ENCODE assay signal across 24 cellular contexts in genomic region chr2:73267008-73267407, GRCh38. TPM values are rescaled to one million over a fixed set of nuclear protein-coding genes. Genes with fewer than 3 reads are reported as not detected.
DNase-seq lines count a peak whose midpoint lies in the region; ATAC-seq, FAIRE-seq and TF ChIP-seq lines count a peak whose summit lies in the region.
"Had no signal": no experiment of that assay in that cellular context is flagged by ENCODE, and none has a peak within 500 bp of the region (broad histone marks: within the 10 kb centered on the region; RNA-seq: fewer than 3 reads in every experiment).

No MANE protein-coding gene starts in this region.

- dilution Hi-C loops in IMR-90 (cut with HindIII; ENCODE audit: low sequenced_read_pairs, unreplicated experiment) = no loop called here

- H3K27ac Mint-ChIP-seq in glutamatergic neuron (ENCODE audit: unreplicated experiment) = no peak overlapping the region
- H3K27ac Mint-ChIP-seq in type B pancreatic cell = peak overlapping the region; percentile 1
- H3K27ac Mint-ChIP-seq in activated CD4-positive, alpha-beta T cell treated with anti-CD3 and anti-CD28 coated beads for 36 hours = no peak overlapping the region
- H3K27ac Mint-ChIP-seq: H9 had no signal

- H2BK120ac ChIP-seq in IMR-90 (ENCODE audit: low read depth, low read length) = no peak overlapping the region

- TF ChIP-seq CTCF in IMR-90 (conservative IDR thresholded peaks at IDR 0.05; ENCODE audit: low read depth, low read length) = no peak
- TF ChIP-seq CTCF in glutamatergic neuron (IDR thresholded peaks at IDR 0.05; ENCODE audit: partially characterized antibody, unreplicated experiment) = no peak
- TF ChIP-seq CTCF in type B pancreatic cell (conservative IDR thresholded peaks at IDR 0.05) = no peak

- intact Hi-C loops in IMR-90 (cut with micrococcal nuclease) = no loop called here
- intact Hi-C loops in activated CD4-positive, alpha-beta T cell treated with anti-CD3 and anti-CD28 coated beads for 36 hours (cut with DNase I, micrococcal nuclease) = no loop called here

- peak; percentile 75 for FAIRE-seq in GM12891 (lab: Jason Lieb, UNC)

- H3K23ac ChIP-seq in IMR-90 (ENCODE audit: low read depth, low read length) = peak overlapping the region; percentile 24; the same call in 1 of the 2 replicates

- H3K14ac ChIP-seq in IMR-90 (replicated peaks; ENCODE audit: low read depth, low read length) = no peak overlapping the region

- no peak overlapping the region for H4K5ac ChIP-seq in IMR-90 (ENCODE audit: low read depth, low read length)

- peaks cover 3% of the 10 kb centered on the region for H3K36me3 ChIP-seq in IMR-90 (ENCODE audit: control insufficient read depth, insufficient read depth, low read length)
- H3K36me3 ChIP-seq: Peyer's patch had no signal

- H4K91ac ChIP-seq in IMR-90 (ENCODE audit: insufficient read depth, low read depth, low read length) = no peak overlapping the region

- no peak overlapping the region for H2BK5ac ChIP-seq in IMR-90 (ENCODE audit: low read depth, low read length, poor library complexity, severe bottlenecking)

- no peak overlapping the region for H3K4ac ChIP-seq in IMR-90 (ENCODE audit: low read depth, low read length)

- ATAC-seq in IMR-90 (ENCODE audit: low read depth) (no peak), GM18511 (IDR thresholded peaks at IDR 0.05; ENCODE audit: unreplicated experiment) (no peak)
- no peak for ATAC-seq in activated CD4-positive, alpha-beta T cell treated with anti-CD3 and anti-CD28 coated beads for 36 hours
- ATAC-seq: SK-N-SH treated with all-trans-retinoic acid at 6 μM for 48 hours, T-cell had no signal

- H3K9me3 Mint-ChIP-seq in glutamatergic neuron (ENCODE audit: unreplicated experiment) (peaks cover 5% of the 10 kb centered on the region), type B pancreatic cell (no peaks in the 10 kb centered on the region)
- no peaks in the 10 kb centered on the region for H3K9me3 Mint-ChIP-seq in activated CD4-positive, alpha-beta T cell treated with anti-CD3 and anti-CD28 coated beads for 36 hours (ENCODE audit: low read depth)
- H3K9me3 Mint-ChIP-seq: CD4-positive, CD25-positive, alpha-beta regulatory T cell; H9; T-cell had no signal

- H3K4me1 Mint-ChIP-seq in glutamatergic neuron (ENCODE audit: low read depth, unreplicated experiment) (no peaks in the 10 kb centered on the region), type B pancreatic cell (ENCODE audit: unreplicated experiment) (no peaks in the 10 kb centered on the region)
- H3K4me1 Mint-ChIP-seq in activated CD4-positive, alpha-beta T cell treated with anti-CD3 and anti-CD28 coated beads for 36 hours = peaks cover 21% of the 10 kb centered on the region

- H3K18ac ChIP-seq in IMR-90 (ENCODE audit: low read depth, low read length) = no peak overlapping the region

- in situ Hi-C loops in IMR-90 (cut with MboI; ENCODE audit: low sequenced_read_pairs) = no loop called here

- no peak overlapping the region for H2AK9ac ChIP-seq in IMR-90 (replicated peaks; ENCODE audit: low read depth, low read length, poor library complexity)

- H3K4me2 ChIP-seq in IMR-90 (ENCODE audit: low read depth, low read length) = no peak overlapping the region

- no TSS peak for BruUV-seq in IMR-90 (replicated peaks; lab: Mats Ljungman, UMichigan)

- no peaks in the 10 kb centered on the region for H3K79me1 ChIP-seq in IMR-90 (ENCODE audit: low read depth in 1 of 2, low read length in 2 of 2)

- no peaks in the 10 kb centered on the region for H3K9me3 ChIP-seq in IMR-90 (ENCODE audit: control insufficient read depth, insufficient read depth, low read length)
- H3K9me3 ChIP-seq: Peyer's patch had no signal

- POLR2A ChIA-PET in IMR-90 (lab: Charles Lee; ENCODE audit: unreplicated experiment) = no interaction called here
- POLR2A ChIA-PET in activated CD4-positive, alpha-beta T cell treated with anti-CD3 and anti-CD28 coated beads for 36 hours (lab: Charles Lee) = interaction anchor here (0.6 kb wide), 1 partner anchor 42 kb away, joined by 3 read pairs; no protein-coding TSS in a partner anchor

- H2AFZ ChIP-seq in IMR-90 (replicated peaks; ENCODE audit: low read length, poor library complexity) = no peak overlapping the region
- H2AFZ ChIP-seq: GM23248 had no signal

- H3K36me3 Mint-ChIP-seq in glutamatergic neuron (ENCODE audit: unreplicated experiment) (peaks cover 20% of the 10 kb centered on the region), type B pancreatic cell (peaks cover 4% of the 10 kb centered on the region)
- peaks cover 18% of the 10 kb centered on the region for H3K36me3 Mint-ChIP-seq in activated CD4-positive, alpha-beta T cell treated with anti-CD3 and anti-CD28 coated beads for 36 hours (ENCODE audit: low read depth)

- peaks cover 6% of the 10 kb centered on the region; the same call in 1 of the 2 replicates for H3K9me1 ChIP-seq in IMR-90 (ENCODE audit: insufficient read depth, low read length)

- H3K4me1 ChIP-seq in IMR-90 (ENCODE audit: control insufficient read depth, insufficient read depth, low read length) = no peaks in the 10 kb centered on the region

- H4K20me1 ChIP-seq in IMR-90 (ENCODE audit: insufficient read depth, low read length) = peaks cover 10% of the 10 kb centered on the region; the same call in 1 of the 2 replicates

- no peak overlapping the region for H2BK20ac ChIP-seq in IMR-90 (ENCODE audit: low read depth, low read length)

- no peak overlapping the region for H3K56ac ChIP-seq in IMR-90 (ENCODE audit: extremely low read depth, insufficient read depth, low read length)

- H3K9ac ChIP-seq in IMR-90 (ENCODE audit: low read depth, low read length) = no peak overlapping the region
- H3K9ac ChIP-seq: GM23248 had no signal

- H3K27me3 Mint-ChIP-seq in glutamatergic neuron (ENCODE audit: unreplicated experiment) = peaks cover 31% of the 10 kb centered on the region
- peaks cover 45% of the 10 kb centered on the region for H3K27me3 Mint-ChIP-seq in type B pancreatic cell
- H3K27me3 Mint-ChIP-seq in activated CD4-positive, alpha-beta T cell treated with anti-CD3 and anti-CD28 coated beads for 36 hours = no peaks in the 10 kb centered on the region
- H3K27me3 Mint-ChIP-seq: CD4-positive, CD25-positive, alpha-beta regulatory T cell; T-cell had no signal

- H3K4me3 Mint-ChIP-seq in glutamatergic neuron (ENCODE audit: unreplicated experiment) (peak overlapping the region; percentile 5), type B pancreatic cell (peak overlapping the region; percentile 50)
- no peak overlapping the region for H3K4me3 Mint-ChIP-seq in activated CD4-positive, alpha-beta T cell treated with anti-CD3 and anti-CD28 coated beads for 36 hours

- no peak overlapping the region for H3K27ac ChIP-seq in IMR-90 (ENCODE audit: insufficient read depth, low read length)
- H3K27ac ChIP-seq: GM23248, Peyer's patch had no signal

- 89% methylated on average over 3 of the region's 4 CpGs; no CpG with 5 or more reads in 1 of the 2 experiments for WGBS in IMR-90 (ENCODE audit: extremely low coverage in 2 of 2, insufficient read length in 1 of 2), 2 experiments

- peaks cover 25% of the 10 kb centered on the region for H3K27me3 ChIP-seq in IMR-90 (ENCODE audit: control insufficient read depth, insufficient read depth, low read length)

- H3K4me3 ChIP-seq in IMR-90 (ENCODE audit: insufficient read depth, low read depth, low read length) = no peak overlapping the region
- H3K4me3 ChIP-seq: GM23248, Peyer's patch had no signal

- no peak for TF ChIP-seq RAD21 in IMR-90 (IDR thresholded peaks at IDR 0.05; ENCODE audit: low read length)

- H4K8ac ChIP-seq in IMR-90 (ENCODE audit: low read depth in 2 of 2, low read length in 2 of 2) = no peak overlapping the region

- CTCF ChIA-PET in IMR-90 (lab: Yijun Ruan, JAX) = no interaction called here
- CTCF ChIA-PET in activated CD4-positive, alpha-beta T cell treated with anti-CD3 and anti-CD28 coated beads for 36 hours (lab: Charles Lee) = no interaction called here

- no peak overlapping the region for H2AK5ac ChIP-seq in IMR-90 (ENCODE audit: low read depth, low read length)

- TF ChIP-seq POLR2A in GM12891 (IDR thresholded peaks at IDR 0.05; ENCODE audit: low read depth, low read length) (no peak), IMR-90 (IDR thresholded peaks at IDR 0.05; ENCODE audit: low read depth, low read length) (no peak)

- no peak overlapping the region for H2BK15ac ChIP-seq in IMR-90 (ENCODE audit: low read depth, low read length)

- DNase-seq in GM12891 (ENCODE audit: insufficient read length, low spot score) (no peak), IMR-90 (no peak), glutamatergic neuron (no peak), type B pancreatic cell (ENCODE audit: extremely low spot score, unreplicated experiment) (no peak), HuH-7 (ENCODE audit: low spot score) (no peak)
- no peak for DNase-seq in activated CD4-positive, alpha-beta T cell treated with anti-CD3 and anti-CD28 coated beads for 36 hours
- DNase-seq: CD4-positive, CD25-positive, alpha-beta regulatory T cell; COR-L47; DMS 273 treated with DMSO at 0.1 percent for 48 hours; GM23248; H9; Karpas-422; NCI-H1694 treated with DMSO at 0.1 percent for 48 hours; NCI-H226; NCI-H524; NCI-H774; NK-92 treated with Interleukin-12 subunit alpha and Interleukin-12 subunit beta, amount 100 ng/mL, for 24 hours; Peyer's patch; T-cell had no signal

RNA-seq across cellular contexts. Expression of gene FBXO41, which starts 17.3 kb away (rescaled TPM):
- polyA plus RNA-seq in GM12891 (2012; ENCODE audit: low read depth, missing spikeins) = 16.6 TPM
- total RNA-seq in IMR-90 (2012; rRNA removed) = 0.54 and 0.83 TPM in 2 replicates
- 3.4 and 3.7 TPM in 2 replicates for polyA plus RNA-seq in IMR-90 (2012; rRNA removed)
- polyA plus RNA-seq in IMR-90 (2012; cell fraction: cytosol; rRNA removed) = 1.5 and 2.1 TPM in 2 replicates
- polyA plus RNA-seq in IMR-90 (2012; cell fraction: nucleus; rRNA removed; ENCODE audit: low replicate concordance) = 13.6 and 17.8 TPM in 2 replicates
- total RNA-seq in glutamatergic neuron (ENCODE audit: unreplicated experiment) = 14.0 TPM
- 5.2 and 5.5 TPM in 2 replicates for total RNA-seq in type B pancreatic cell (ENCODE audit: low replicate concordance)
- 10 to 100 TPM; 27.7 to 29.5 TPM for total RNA-seq in activated CD4-positive, alpha-beta T cell treated with anti-CD3 and anti-CD28 coated beads for 36 hours

RNA-seq across cellular contexts. Expression of gene EGR4, which starts 26.3 kb away (rescaled TPM):
- polyA plus RNA-seq in GM12891 (2012; ENCODE audit: low read depth, missing spikeins) = 0.12 TPM
- total RNA-seq in IMR-90 (2012; rRNA removed) = not detected in 2 replicates
- not detected in 2 replicates for polyA plus RNA-seq in IMR-90 (2012; rRNA removed)
- 0.14 TPM in 2 replicates for polyA plus RNA-seq in IMR-90 (2012; cell fraction: cytosol; rRNA removed)
- 0.30 and 0.76 TPM in 2 replicates for polyA plus RNA-seq in IMR-90 (2012; cell fraction: nucleus; rRNA removed; ENCODE audit: low replicate concordance)
- total RNA-seq in glutamatergic neuron (ENCODE audit: unreplicated experiment) = not detected
- 0.19 and 1.2 TPM in 2 replicates for total RNA-seq in type B pancreatic cell (ENCODE audit: low replicate concordance)
- under 1 TPM; 0.18 to 0.41 TPM for total RNA-seq in activated CD4-positive, alpha-beta T cell treated with anti-CD3 and anti-CD28 coated beads for 36 hours
- total RNA-seq: GM23248, HT1080, M059J, Peyer's patch had no signal
- polyA plus RNA-seq: BJ; CD4-positive, CD25-positive, alpha-beta regulatory T cell; GM23248 had no signal

RNA-seq across cellular contexts. Expression of gene CCT7, which starts 32.9 kb away (rescaled TPM):
- polyA plus RNA-seq in GM12891 (2012; ENCODE audit: low read depth, missing spikeins) = 344 TPM
- 557 and 575 TPM in 2 replicates for total RNA-seq in IMR-90 (2012; rRNA removed)
- polyA plus RNA-seq in IMR-90 (2012; rRNA removed) = 321 and 329 TPM in 2 replicates
- polyA plus RNA-seq in IMR-90 (2012; cell fraction: cytosol; rRNA removed) = 226 and 323 TPM in 2 replicates
- polyA plus RNA-seq in IMR-90 (2012; cell fraction: nucleus; rRNA removed; ENCODE audit: low replicate concordance) = 107 and 114 TPM in 2 replicates
- 269 TPM for total RNA-seq in glutamatergic neuron (ENCODE audit: unreplicated experiment)
- 256 and 300 TPM in 2 replicates for total RNA-seq in type B pancreatic cell (ENCODE audit: low replicate concordance)
- 100 to 1,000 TPM; 637 to 774 TPM for total RNA-seq in activated CD4-positive, alpha-beta T cell treated with anti-CD3 and anti-CD28 coated beads for 36 hours

RNA-seq across cellular contexts. Expression of gene PRADC1, which starts 34.0 kb away (rescaled TPM):
- 9.5 TPM for polyA plus RNA-seq in GM12891 (2012; ENCODE audit: low read depth, missing spikeins)
- 13.1 and 14.4 TPM in 2 replicates for total RNA-seq in IMR-90 (2012; rRNA removed)
- polyA plus RNA-seq in IMR-90 (2012; rRNA removed) = 18.4 and 23.1 TPM in 2 replicates
- 18.4 and 22.8 TPM in 2 replicates for polyA plus RNA-seq in IMR-90 (2012; cell fraction: cytosol; rRNA removed)
- 5.8 and 9.0 TPM in 2 replicates for polyA plus RNA-seq in IMR-90 (2012; cell fraction: nucleus; rRNA removed; ENCODE audit: low replicate concordance)
- total RNA-seq in glutamatergic neuron (ENCODE audit: unreplicated experiment) = 26.8 TPM
- 16.3 and 19.6 TPM in 2 replicates for total RNA-seq in type B pancreatic cell (ENCODE audit: low replicate concordance)
- 10 to 100 TPM; 11.8 to 12.1 TPM for total RNA-seq in activated CD4-positive, alpha-beta T cell treated with anti-CD3 and anti-CD28 coated beads for 36 hours

RNA-seq across cellular contexts. Expression of gene SMYD5, which starts 53.0 kb away (rescaled TPM):
- 16.2 TPM for polyA plus RNA-seq in GM12891 (2012; ENCODE audit: low read depth, missing spikeins)
- total RNA-seq in IMR-90 (2012; rRNA removed) (18.9 and 19.7 TPM in 2 replicates), glutamatergic neuron (ENCODE audit: unreplicated experiment) (17.0 TPM), type B pancreatic cell (ENCODE audit: low replicate concordance) (19.1 and 30.3 TPM in 2 replicates)
- polyA plus RNA-seq in IMR-90 (2012; rRNA removed) = 16.9 and 17.8 TPM in 2 replicates
- 10.8 and 12.0 TPM in 2 replicates for polyA plus RNA-seq in IMR-90 (2012; cell fraction: cytosol; rRNA removed)
- polyA plus RNA-seq in IMR-90 (2012; cell fraction: nucleus; rRNA removed; ENCODE audit: low replicate concordance) = 36.5 and 44.1 TPM in 2 replicates
- total RNA-seq in activated CD4-positive, alpha-beta T cell treated with anti-CD3 and anti-CD28 coated beads for 36 hours = 10 to 100 TPM; 47.0 to 50.5 TPM
